15 cellular contexts compared by ENCODE assay signal in the genomic region with DNA sequence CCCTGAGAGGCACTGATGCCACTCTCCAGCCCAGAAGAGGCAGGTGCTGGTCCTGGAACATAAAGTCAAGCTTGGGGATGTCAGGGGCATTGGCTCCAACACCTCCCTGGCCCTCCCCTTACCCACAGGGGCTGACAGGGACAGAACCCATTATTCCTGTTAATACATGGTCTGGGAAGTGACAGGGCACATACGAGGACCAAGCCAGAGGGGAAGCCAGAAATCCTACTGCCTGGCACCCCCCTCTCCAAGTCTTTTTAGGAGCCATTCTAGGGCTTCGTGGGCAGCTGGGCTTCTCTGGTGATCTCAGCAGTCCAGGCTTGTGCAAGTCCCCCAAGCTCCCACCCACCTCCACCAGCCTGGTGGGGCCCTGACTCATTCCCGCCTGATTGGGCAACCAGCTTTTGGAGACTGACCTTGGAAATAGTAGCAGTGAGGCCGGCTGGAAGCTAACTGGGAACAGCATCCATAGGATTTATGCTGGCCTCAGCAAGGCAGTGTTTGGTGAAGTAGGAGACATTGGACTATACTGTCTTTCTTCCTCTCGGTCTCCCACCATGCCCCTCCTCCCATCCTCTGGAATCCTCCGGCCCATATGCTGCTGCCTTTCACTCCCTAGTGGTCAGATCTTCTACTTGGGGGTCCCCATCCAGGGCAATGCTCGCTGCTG.
DNase-seq lines count a peak whose midpoint lies in the region; ATAC-seq and TF ChIP-seq lines count a peak whose summit lies in the region.
"Had no signal": no experiment of that assay in that cellular context is flagged by ENCODE, and none has a peak within 500 bp of the region (broad histone marks: within the 10 kb centered on the region; RNA-seq: fewer than 3 reads in every experiment).

No MANE protein-coding gene starts in this region.

- H3K4me3 Mint-ChIP-seq in naive thymus-derived CD4-positive, alpha-beta T cell, result no peak overlapping the region
- H3K4me3 Mint-ChIP-seq: activated naive CD4-positive, alpha-beta T cell treated with anti-CD3 and anti-CD28 coated beads, Interleukin-2, amount 50 U/mL, for 24 hours had no signal

- POLR2A ChIA-PET in BJ (lab: Charles Lee), result no interaction called here
- POLR2A ChIA-PET in naive thymus-derived CD4-positive, alpha-beta T cell (lab: Charles Lee), result no interaction called here

- no peak for TF ChIP-seq CTCF in BJ (IDR thresholded peaks at IDR 0.05; ENCODE audit: insufficient read depth, low read depth, low read length)

- no peaks in the 10 kb centered on the region for H3K9me3 ChIP-seq in naive thymus-derived CD4-positive, alpha-beta T cell (ENCODE audit: control insufficient read depth in 2 of 3, low read length in 3 of 3)
- H3K9me3 ChIP-seq: SJSA1, uterus had no signal

- peaks cover 0 to 2% (median 0%) of the 10 kb centered on the region in 11 donors for H3K9me3 Mint-ChIP-seq in naive thymus-derived CD4-positive, alpha-beta T cell
- H3K9me3 Mint-ChIP-seq: activated naive CD4-positive, alpha-beta T cell treated with anti-CD3 and anti-CD28 coated beads, Interleukin-2, amount 50 U/mL, for 24 hours had no signal

- H3K36me3 Mint-ChIP-seq in naive thymus-derived CD4-positive, alpha-beta T cell, result no peaks in the 10 kb centered on the region
- H3K36me3 Mint-ChIP-seq: activated naive CD4-positive, alpha-beta T cell treated with anti-CD3 and anti-CD28 coated beads, Interleukin-2, amount 50 U/mL, for 24 hours had no signal

- peak; percentile 22 for ATAC-seq in naive thymus-derived CD4-positive, alpha-beta T cell
- ATAC-seq: HCT116 had no signal

- CTCF ChIA-PET in BJ (lab: Yijun Ruan, JAX), result interaction anchor here (1.1 kb wide), 1 partner anchor 10 kb away, joined by 4 read pairs; no protein-coding TSS in a partner anchor
- CTCF ChIA-PET in naive thymus-derived CD4-positive, alpha-beta T cell (lab: Charles Lee), result no interaction called here

- H3K27ac ChIP-seq in naive thymus-derived CD4-positive, alpha-beta T cell (ENCODE audit: low read depth, low read length), result no peak overlapping the region
- H3K27ac ChIP-seq: BLaER1 treated with 17β-estradiol and CSF1 and Interleukin-3, amounts not matched to agents 10 nM and 100 nM; SJSA1; uterus had no signal

- H3K27me3 Mint-ChIP-seq in naive thymus-derived CD4-positive, alpha-beta T cell, result peaks cover 0 to 13% (median 4%) of the 10 kb centered on the region in 5 donors
- H3K27me3 Mint-ChIP-seq: activated naive CD4-positive, alpha-beta T cell treated with anti-CD3 and anti-CD28 coated beads, Interleukin-2, amount 50 U/mL, for 24 hours had no signal

- intact Hi-C loops in naive thymus-derived CD4-positive, alpha-beta T cell (cut with micrococcal nuclease), result no loop called here

- no peaks in the 10 kb centered on the region for H3K36me3 ChIP-seq in BJ (ENCODE audit: control insufficient read depth, insufficient read depth, low read length)
- H3K36me3 ChIP-seq in naive thymus-derived CD4-positive, alpha-beta T cell (ENCODE audit: control insufficient read depth in 2 of 3, insufficient read depth in 3 of 3, low read length in 3 of 3), result no peaks in the 10 kb centered on the region
- H3K36me3 ChIP-seq: BLaER1 treated with 17β-estradiol and CSF1 and Interleukin-3, amounts not matched to agents 10 nM and 100 nM; SJSA1; uterus had no signal

- no peaks in the 10 kb centered on the region; the same call in 1 of the 2 replicates for H3K27me3 ChIP-seq in BJ (ENCODE audit: control insufficient read depth, insufficient read depth, low read length)
- no peaks in the 10 kb centered on the region for H3K27me3 ChIP-seq in naive thymus-derived CD4-positive, alpha-beta T cell (ENCODE audit: control insufficient read depth in 2 of 2, insufficient read depth in 2 of 2, low read length in 2 of 2)
- H3K27me3 ChIP-seq: BLaER1 treated with 17β-estradiol and CSF1 and Interleukin-3, amounts not matched to agents 10 nM and 100 nM; SJSA1; uterus had no signal

- H3K4me1 Mint-ChIP-seq in naive thymus-derived CD4-positive, alpha-beta T cell, result no peaks in the 10 kb centered on the region
- H3K4me1 Mint-ChIP-seq: activated naive CD4-positive, alpha-beta T cell treated with anti-CD3 and anti-CD28 coated beads, Interleukin-2, amount 50 U/mL, for 24 hours had no signal

- no peaks in the 10 kb centered on the region for H3K4me1 ChIP-seq in naive thymus-derived CD4-positive, alpha-beta T cell (ENCODE audit: control insufficient read depth in 2 of 2, insufficient read depth in 2 of 2, low read length in 2 of 2)
- H3K4me1 ChIP-seq: uterus had no signal

- H3K4me3 ChIP-seq in BJ (ENCODE audit: low read depth, low read length), result no peak overlapping the region
- H3K4me3 ChIP-seq in naive thymus-derived CD4-positive, alpha-beta T cell (ENCODE audit: low read length), result no peak overlapping the region
- H3K4me3 ChIP-seq: BLaER1 treated with 17β-estradiol and CSF1 and Interleukin-3, amounts not matched to agents 10 nM and 100 nM; SJSA1; uterus had no signal

- no peak overlapping the region for H3K27ac Mint-ChIP-seq in naive thymus-derived CD4-positive, alpha-beta T cell
- H3K27ac Mint-ChIP-seq: activated naive CD4-positive, alpha-beta T cell treated with anti-CD3 and anti-CD28 coated beads, Interleukin-2, amount 50 U/mL, for 24 hours had no signal

- peak; percentile 15 for DNase-seq in BJ (ENCODE audit: low read depth)
- peak; percentile 67 for DNase-seq in LHCN-M2 (ENCODE audit: low read depth)
- peak; percentile 22 for DNase-seq in dedifferentiated amniotic fluid mesenchymal stem cell (ENCODE audit: extremely low spot score)
- no peak for DNase-seq in naive thymus-derived CD4-positive, alpha-beta T cell
- no peak for DNase-seq in Ammon's horn (ENCODE audit: low spot score)
- DNase-seq in activated CD8-positive, alpha-beta memory T cell treated with anti-CD3 and anti-CD28 coated beads, Interleukin-2, amount 50 U/mL, for 48 hours, result no peak
- no peak for DNase-seq in T-helper 1 cell
- DNase-seq in NCI-H2196 (lab: John Stamatoyannopoulos, UW; ENCODE audit: unreplicated experiment), result no peak
- DNase-seq: posterior cingulate gyrus; stimulated activated CD4-positive, alpha-beta T cell treated with anti-CD3 and anti-CD28 coated beads, Interleukin-4, amount 100 ng/mL, for 1 hour; uterus had no signal

Comparison
In these comparisons a context has a peak if more than half of its experiments do, and no peak if none do; other contexts are left out.
1. DNase-seq: peak in BJ (single experiment), LHCN-M2 (single experiment) and dedifferentiated amniotic fluid mesenchymal stem cell (single experiment); none in naive thymus-derived CD4-positive, alpha-beta T cell (0 of 9), Ammon's horn (single experiment), activated CD8-positive, alpha-beta memory T cell treated with anti-CD3 and anti-CD28 coated beads, Interleukin-2, amount 50 U/mL, for 48 hours (single experiment), T-helper 1 cell (0 of 5) and NCI-H2196 (single experiment).